1 cellular context compared by ENCODE assay signal in genomic region chr5:163437309-163438182, GRCh38.
A peak's percentile ranks its signal among the peaks of the same experiment; 100 is the strongest.
TF ChIP-seq lines count a peak whose summit lies in the region.

TSS of gene CCNG1 (plus strand) at chr5:163437595. CDS start at chr5:163439257, 1,662 bp downstream.

TF ChIP-seq in K562, 482 proteins besides CTCF, POLR2A, EP300 and RAD21 (continued from another document and continues in another):
- TF ChIP-seq ZNF395 (CRISPR knock-in tag; IDR thresholded peaks at IDR 0.05) (no peak), SP2 (IDR thresholded peaks at IDR 0.05; ENCODE audit: extremely low read depth, low read depth, low read length, poor library complexity, severe bottlenecking) (peak; percentile 66), CSDE1 (IDR thresholded peaks at IDR 0.05) (no peak), RBM22 (IDR thresholded peaks at IDR 0.05; ENCODE audit: low read depth, low read length, poor library complexity, severe bottlenecking) (peak; percentile 41), RBM39 (optimal IDR thresholded peaks at IDR 0.05; ENCODE audit: low read depth, low read length) (no peak), CHCHD3 (CRISPR knock-in tag; IDR thresholded peaks at IDR 0.05) (peak; percentile 80; the same call in 1 of the 2 replicates), TFAM (CRISPR knock-in tag; conservative IDR thresholded peaks at IDR 0.05) (no peak), IRF1 (CRISPR knock-in tag; IDR thresholded peaks at IDR 0.05; ENCODE audit: borderline replicate concordance) (no peak), MAFF (IDR thresholded peaks at IDR 0.05; ENCODE audit: low read length) (peak; percentile 16; the same call in 1 of the 2 replicates), CBX1 (IDR thresholded peaks at IDR 0.05; ENCODE audit: low read depth) (0 out of 2 replicates have a peak, but pooled peaks have one; percentile 53), ZNF212 (CRISPR knock-in tag; IDR thresholded peaks at IDR 0.05) (no peak), KLF1 (tag; IDR thresholded peaks at IDR 0.05) (no peak), PHF20 (IDR thresholded peaks at IDR 0.05; ENCODE audit: partially characterized antibody) (no peak), TRIM28 (IDR thresholded peaks at IDR 0.05) (no peak), ZNF41 (CRISPR knock-in tag; conservative IDR thresholded peaks at IDR 0.05) (no peak), CREB3 (tag; conservative IDR thresholded peaks at IDR 0.05; ENCODE audit: low read depth) (no peak), TCFL5 (CRISPR knock-in tag; conservative IDR thresholded peaks at IDR 0.05) (no peak), PHF8 (IDR thresholded peaks at IDR 0.05; ENCODE audit: borderline replicate concordance, low read length) (peak; percentile 93), TGIF2 (CRISPR knock-in tag; IDR thresholded peaks at IDR 0.05) (no peak), STAT6 (CRISPR knock-in tag; IDR thresholded peaks at IDR 0.05) (no peak), FOXO4 (CRISPR knock-in tag; IDR thresholded peaks at IDR 0.05) (no peak), ZNF639 (CRISPR knock-in tag; conservative IDR thresholded peaks at IDR 0.05 in 1 of 2, IDR thresholded peaks at IDR 0.05 in 1 of 2) (no peak), CC2D1A (IDR thresholded peaks at IDR 0.05) (peak; percentile 62; the same call in 1 of the 2 replicates), NBN (IDR thresholded peaks at IDR 0.05; ENCODE audit: low read depth) (no peak), PCBP2 (IDR thresholded peaks at IDR 0.05; ENCODE audit: low read depth, low read length, poor library complexity, severe bottlenecking) (no peak), ASH1L (IDR thresholded peaks at IDR 0.05; ENCODE audit: borderline replicate concordance, low read depth, partially characterized antibody) (peak; percentile 68), CCNT2 (IDR thresholded peaks at IDR 0.05; ENCODE audit: borderline replicate concordance, extremely low read depth, insufficient read length, low read depth, low read length) (peak; percentile 45), CBFB (CRISPR knock-in tag; IDR thresholded peaks at IDR 0.05) (no peak), ERF (CRISPR knock-in tag; IDR thresholded peaks at IDR 0.05) (no peak), MTF1 (CRISPR knock-in tag; IDR thresholded peaks at IDR 0.05; ENCODE audit: borderline replicate concordance) (no peak), ATF3 (IDR thresholded peaks at IDR 0.05) (no peak), ATF3 (CRISPR knock-in tag; conservative IDR thresholded peaks at IDR 0.05) (no peak), HMGN3 (IDR thresholded peaks at IDR 0.05; ENCODE audit: borderline replicate concordance, extremely low read depth, insufficient read length, low read depth, low read length) (peak; percentile 68), CBX8 (IDR thresholded peaks at IDR 0.05; ENCODE audit: borderline replicate concordance, extremely low read depth, low read depth, low read length, poor library complexity, severe bottlenecking) (no peak), ESRRB (CRISPR knock-in tag; IDR thresholded peaks at IDR 0.05; ENCODE audit: borderline replicate concordance) (no peak), ZNF311 (CRISPR knock-in tag; IDR thresholded peaks at IDR 0.05) (no peak), E2F4 (CRISPR knock-in tag; IDR thresholded peaks at IDR 0.05; ENCODE audit: low read depth) (no peak), ZFX (CRISPR knock-in tag; IDR thresholded peaks at IDR 0.05) (peak; percentile 91), AFF4 (CRISPR knock-in tag; IDR thresholded peaks at IDR 0.05) (no peak; the same call in 1 of the 2 replicates), ETV5 (CRISPR knock-in tag; IDR thresholded peaks at IDR 0.05; ENCODE audit: low read depth) (no peak), CEBPB (tag; IDR thresholded peaks at IDR 0.05) (no peak), E2F1 (CRISPR knock-in tag; IDR thresholded peaks at IDR 0.05) (no peak), ZNF583 (CRISPR knock-in tag; IDR thresholded peaks at IDR 0.05) (no peak), HDAC1 (IDR thresholded peaks at IDR 0.05) (peak in 1 of 2 experiments; percentile 71; a peak in 2 of 4 replicates), SNIP1 (IDR thresholded peaks at IDR 0.05; ENCODE audit: low read depth) (no peak), THAP7 (CRISPR knock-in tag; IDR thresholded peaks at IDR 0.05) (no peak), SPI1 (IDR thresholded peaks at IDR 0.05; ENCODE audit: borderline replicate concordance, low read depth, low read length) (peak; percentile 85), PURB (CRISPR knock-in tag; IDR thresholded peaks at IDR 0.05; ENCODE audit: low read depth) (no peak), ATF1 (CRISPR knock-in tag; IDR thresholded peaks at IDR 0.05) (no peak), ATF1 (tag; IDR thresholded peaks at IDR 0.05) (peak; percentile 85), JUNB (CRISPR knock-in tag; conservative IDR thresholded peaks at IDR 0.05) (no peak)
